18 cellular contexts compared by ENCODE assay signal in genomic region chr18:71450258-71450657, GRCh38.
"Had no signal": no experiment of that assay in that cellular context is flagged by ENCODE, and none has a peak within 500 bp of the region (broad histone marks: within the 10 kb centered on the region; RNA-seq: fewer than 3 reads in every experiment).

No MANE protein-coding gene starts in this region.

- H3K9ac ChIP-seq: neural progenitor cell had no signal

- H3K79me2 ChIP-seq: hepatocyte had no signal

- H3K27ac ChIP-seq: hepatocyte, neural progenitor cell, prostate gland, vagina had no signal

- H3K27me3 ChIP-seq: hepatocyte, neural progenitor cell, vagina had no signal

- H3K9me3 ChIP-seq: mucosa of descending colon, prostate gland, vagina had no signal

- H2AFZ ChIP-seq: hepatocyte, neural progenitor cell had no signal

- H3K4me3 ChIP-seq: hepatocyte, mucosa of descending colon, neural progenitor cell, prostate gland, vagina had no signal

- H3K4me2 ChIP-seq: hepatocyte, neural progenitor cell had no signal

- DNase-seq: activated CD4-positive, alpha-beta memory T cell treated with anti-CD3 and anti-CD28 coated beads for 36 hours; activated CD4-positive, alpha-beta T cell treated with anti-CD3 and anti-CD28 coated beads for 36 hours; activated gamma-delta T cell treated with Interleukin-2 at 50 U/mL for 16 hours; activated T-cell treated with anti-CD3 and anti-CD28 coated beads for 4 hours; foreskin fibroblast; mesenchymal stem cell; mucosa of descending colon; naive B cell; right cardiac atrium; small intestine; stimulated activated CD4-positive, alpha-beta T cell treated with anti-CD3 and anti-CD28 coated beads, Interleukin-15, amount 100 ng/mL, for 24 hours; stimulated activated CD4-positive, alpha-beta T cell treated with anti-CD3 and anti-CD28 coated beads, Interleukin-2, amount 100 ng/mL, for 48 hours; stimulated activated naive CD8-positive, alpha-beta T cell treated with anti-CD3 and anti-CD28 coated beads, Interleukin-15, amount 100 ng/mL, for 72 hours; trophoblast cell had no signal

- H3K4me1 ChIP-seq: neural progenitor cell, prostate gland, vagina had no signal

- H3K36me3 ChIP-seq: neural progenitor cell, prostate gland, vagina had no signal
